Comparison of ENCODE assay signal across 9 cellular contexts in the genomic region with DNA sequence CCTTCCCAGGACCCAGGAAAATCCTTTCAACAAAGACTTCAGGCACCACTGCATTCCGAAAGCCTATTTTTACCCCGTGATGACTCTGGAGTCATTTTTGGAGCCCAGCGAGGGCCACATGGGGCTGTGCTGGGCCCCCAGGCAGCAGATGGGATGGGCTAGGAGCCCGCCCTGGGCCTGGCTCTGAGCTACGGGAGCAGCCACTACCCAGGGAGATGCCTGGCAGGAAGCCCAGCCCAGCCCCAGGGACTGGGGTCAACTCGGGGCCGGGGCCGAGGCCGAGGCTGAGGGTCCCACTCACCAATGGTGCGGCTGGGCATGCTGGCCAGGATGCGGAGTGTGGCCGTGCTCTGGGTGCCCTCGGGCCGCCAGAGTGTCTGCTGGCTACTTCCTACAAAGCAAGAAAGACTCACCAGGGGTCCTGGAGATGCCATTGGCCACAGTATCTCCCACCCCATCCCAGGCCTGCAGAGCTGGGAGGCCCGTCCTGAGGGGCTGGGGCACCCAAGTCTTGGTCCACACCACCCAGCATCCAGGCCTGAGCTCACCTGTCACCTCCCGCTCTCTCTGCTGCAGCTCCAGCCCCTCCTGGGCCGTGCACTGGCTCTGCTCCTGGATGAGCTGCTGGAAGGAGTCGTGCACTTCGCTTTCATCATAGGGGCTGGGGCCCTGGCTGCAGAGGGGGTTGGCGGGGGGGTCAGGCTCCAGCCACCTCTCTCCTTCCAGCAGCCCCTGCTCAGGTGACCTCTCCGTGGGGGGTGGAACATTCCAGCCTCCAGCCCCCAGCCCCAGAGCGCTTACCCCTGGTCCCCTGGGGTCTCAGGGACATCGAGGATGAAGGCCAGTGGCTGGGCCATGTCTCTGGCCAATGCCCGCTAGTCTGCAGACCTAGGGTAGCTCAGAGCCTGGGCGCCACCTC. TPM values are rescaled to one million over a fixed set of nuclear protein-coding genes. Genes with fewer than 3 reads are reported as not detected.
A peak's percentile ranks its signal among the peaks of the same experiment; 100 is the strongest.
DNase-seq lines count a peak whose midpoint lies in the region; ATAC-seq and TF ChIP-seq lines count a peak whose summit lies in the region.
"Had no signal": no experiment of that assay in that cellular context is flagged by ENCODE, and none has a peak within 500 bp of the region (broad histone marks: within the 10 kb centered on the region; RNA-seq: fewer than 3 reads in every experiment).

No MANE protein-coding gene starts in this region.

- peaks cover 29 to 51% (median 42%) of the 10 kb centered on the region in 11 experiments for H3K36me3 ChIP-seq in BLaER1 treated with 17β-estradiol and CSF1 and Interleukin-3, amounts not matched to agents 10 nM and 100 nM
- peaks cover 7 to 21% of the 10 kb centered on the region in 2 experiments; a peak in 2 of 3 replicates for H3K36me3 ChIP-seq in HEK293 (ENCODE audit: control insufficient read depth in 2 of 2, insufficient read depth in 1 of 2, low read length in 2 of 2)

- H3K9me3 Mint-ChIP-seq in activated naive CD8-positive, alpha-beta T cell treated with anti-CD3 and anti-CD28 coated beads for 36 hours, result no peaks in the 10 kb centered on the region
- H3K9me3 Mint-ChIP-seq in naive B cell, result no peaks in the 10 kb centered on the region

- H3K4me2 ChIP-seq in BLaER1 treated with 17β-estradiol and CSF1 and Interleukin-3, amounts not matched to agents 10 nM and 100 nM, result peak overlapping the region; percentile 94 to 100 (median 99)

- peak overlapping the region; percentile 90 for H3K4me3 Mint-ChIP-seq in activated naive CD8-positive, alpha-beta T cell treated with anti-CD3 and anti-CD28 coated beads for 36 hours
- H3K4me3 Mint-ChIP-seq in naive B cell, result peak overlapping the region in 7 of 8 donors; percentile 92 to 100 (median 95)

- H3K9ac ChIP-seq in BLaER1 treated with 17β-estradiol and CSF1 and Interleukin-3, amounts not matched to agents 10 nM and 100 nM, result peak overlapping the region; percentile 84 to 95 (median 91)

- no peak for ATAC-seq in naive B cell (ENCODE audit: low read depth in 2 of 2)
- ATAC-seq in GM18873 (IDR thresholded peaks at IDR 0.05; ENCODE audit: low FRiP score, unreplicated experiment), result no peak

- TF ChIP-seq CTCF in HEK293 (tag by site-specific recombination; IDR thresholded peaks at IDR 0.05), result no peak

- peak overlapping the region; percentile 85 to 95 (median 89); a peak in 21 of 22 replicates for H3K27ac ChIP-seq in BLaER1 treated with 17β-estradiol and CSF1 and Interleukin-3, amounts not matched to agents 10 nM and 100 nM
- H3K27ac ChIP-seq in HEK293 (ENCODE audit: extremely low read depth, low read depth, low read length), result no peak overlapping the region

- peaks cover 27 to 58% (median 37%) of the 10 kb centered on the region in 11 experiments for H4K20me1 ChIP-seq in BLaER1 treated with 17β-estradiol and CSF1 and Interleukin-3, amounts not matched to agents 10 nM and 100 nM

- POLR2A ChIA-PET in HEK293 (lab: Yijun Ruan, JAX), result interaction anchor here (0.5 to 0.9 kb wide), 2 partner anchors 13 to 25 kb away, joined by 5 to 9 read pairs; no protein-coding TSS in a partner anchor

- H3K27me3 Mint-ChIP-seq in activated naive CD8-positive, alpha-beta T cell treated with anti-CD3 and anti-CD28 coated beads for 36 hours, result no peaks in the 10 kb centered on the region
- no peaks in the 10 kb centered on the region for H3K27me3 Mint-ChIP-seq in naive B cell

- CTCF ChIA-PET in HEK293 (lab: Yijun Ruan, JAX), result interaction anchor here (0.6 to 2.2 kb wide), 9 partner anchors 10 to 1170 kb away, joined by 3 to 13 read pairs (median 3); partner anchors contain the start of genes AFMID and TK1

- H3K9me3 ChIP-seq in BLaER1 treated with 17β-estradiol and CSF1 and Interleukin-3, amounts not matched to agents 10 nM and 100 nM (replicated peaks in 1 of 11), result no peaks in the 10 kb centered on the region
- no peaks in the 10 kb centered on the region for H3K9me3 ChIP-seq in HEK293 (ENCODE audit: control insufficient read depth, insufficient read depth, low read depth, low read length)

- H3K27ac Mint-ChIP-seq in activated naive CD8-positive, alpha-beta T cell treated with anti-CD3 and anti-CD28 coated beads for 36 hours, result peak overlapping the region; percentile 86
- peak overlapping the region in 4 of 6 donors; percentile 63 to 97 (median 92) for H3K27ac Mint-ChIP-seq in naive B cell

- H3K4me3 ChIP-seq in BLaER1 treated with 17β-estradiol and CSF1 and Interleukin-3, amounts not matched to agents 10 nM and 100 nM, result peak overlapping the region; percentile 70 to 94 (median 88)
- no peak overlapping the region for H3K4me3 ChIP-seq in HEK293 (ENCODE audit: low read depth, low read length)

- H3K4me1 Mint-ChIP-seq in activated naive CD8-positive, alpha-beta T cell treated with anti-CD3 and anti-CD28 coated beads for 36 hours, result peaks cover 55% of the 10 kb centered on the region
- H3K4me1 Mint-ChIP-seq in naive B cell, result peaks cover 64 to 89% (median 65%) of the 10 kb centered on the region in 3 donors

- peaks cover 83 to 91% (median 85%) of the 10 kb centered on the region in 10 experiments for H3K4me1 ChIP-seq in BLaER1 treated with 17β-estradiol and CSF1 and Interleukin-3, amounts not matched to agents 10 nM and 100 nM
- peaks cover 6% of the 10 kb centered on the region; the same call in 1 of the 2 replicates for H3K4me1 ChIP-seq in HEK293 (ENCODE audit: control insufficient read depth, insufficient read depth, low read length)

- H3K27me3 ChIP-seq in BLaER1 treated with 17β-estradiol and CSF1 and Interleukin-3, amounts not matched to agents 10 nM and 100 nM, result no peaks in the 10 kb centered on the region

- H3K36me3 Mint-ChIP-seq in activated naive CD8-positive, alpha-beta T cell treated with anti-CD3 and anti-CD28 coated beads for 36 hours, result peaks cover 45% of the 10 kb centered on the region
- H3K36me3 Mint-ChIP-seq in naive B cell, result peaks cover 0 to 15% of the 10 kb centered on the region in 2 donors

- no peak for DNase-seq in activated naive CD8-positive, alpha-beta T cell treated with anti-CD3 and anti-CD28 coated beads for 36 hours
- DNase-seq in naive B cell (no peak), CD1c-positive myeloid dendritic cell (ENCODE audit: extremely low spot score) (no peak), UCSD-AML1 (lab: John Stamatoyannopoulos, UW; ENCODE audit: unreplicated experiment) (no peak), putamen (ENCODE audit: low spot score) (no peak)
- DNase-seq: DMS79 treated with DMSO at 0.1 percent for 48 hours had no signal

TF ChIP-seq in HEK293, 187 proteins besides CTCF, POLR2A, EP300 and RAD21:
- TF ChIP-seq KLF9 (tag by site-specific recombination; IDR thresholded peaks at IDR 0.05; ENCODE audit: low read depth) (no peak), PRDM1 (tag by site-specific recombination; IDR thresholded peaks at IDR 0.05) (no peak), ZIC2 (tag by site-specific recombination; IDR thresholded peaks at IDR 0.05) (peak; percentile 76), GLI4 (tag by site-specific recombination; IDR thresholded peaks at IDR 0.05) (no peak), ZBTB8A (tag by site-specific recombination; IDR thresholded peaks at IDR 0.05) (peak; percentile 64; the same call in 1 of the 2 replicates), ZSCAN23 (tag by site-specific recombination; IDR thresholded peaks at IDR 0.05) (no peak), ZNF433 (tag by site-specific recombination; IDR thresholded peaks at IDR 0.05; ENCODE audit: low read depth) (no peak), GLIS2 (tag by site-specific recombination; IDR thresholded peaks at IDR 0.05) (peak; percentile 14; the same call in 1 of the 2 replicates), ZNF623 (tag by site-specific recombination; IDR thresholded peaks at IDR 0.05) (no peak)
- TF ChIP-seq, protein P1, sequence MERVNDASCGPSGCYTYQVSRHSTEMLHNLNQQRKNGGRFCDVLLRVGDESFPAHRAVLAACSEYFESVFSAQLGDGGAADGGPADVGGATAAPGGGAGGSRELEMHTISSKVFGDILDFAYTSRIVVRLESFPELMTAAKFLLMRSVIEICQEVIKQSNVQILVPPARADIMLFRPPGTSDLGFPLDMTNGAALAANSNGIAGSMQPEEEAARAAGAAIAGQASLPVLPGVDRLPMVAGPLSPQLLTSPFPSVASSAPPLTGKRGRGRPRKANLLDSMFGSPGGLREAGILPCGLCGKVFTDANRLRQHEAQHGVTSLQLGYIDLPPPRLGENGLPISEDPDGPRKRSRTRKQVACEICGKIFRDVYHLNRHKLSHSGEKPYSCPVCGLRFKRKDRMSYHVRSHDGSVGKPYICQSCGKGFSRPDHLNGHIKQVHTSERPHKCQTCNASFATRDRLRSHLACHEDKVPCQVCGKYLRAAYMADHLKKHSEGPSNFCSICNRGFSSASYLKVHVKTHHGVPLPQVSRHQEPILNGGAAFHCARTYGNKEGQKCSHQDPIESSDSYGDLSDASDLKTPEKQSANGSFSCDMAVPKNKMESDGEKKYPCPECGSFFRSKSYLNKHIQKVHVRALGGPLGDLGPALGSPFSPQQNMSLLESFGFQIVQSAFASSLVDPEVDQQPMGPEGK (tag by site-specific recombination; IDR thresholded peaks at IDR 0.05), result 0 out of 2 replicates have a peak, but pooled peaks have one; percentile 14

RNA-seq across cellular contexts. Expression of gene TMC6, which starts 2.3 kb away (rescaled TPM):
- total RNA-seq in activated naive CD8-positive, alpha-beta T cell treated with anti-CD3 and anti-CD28 coated beads for 36 hours, result 100 to 1,000 TPM; 119 to 125 TPM
- 100 to 1,000 TPM in 5 of 6 donors, 10 to 100 TPM in 1; 84.9 to 170 (median 141) TPM for polyA plus RNA-seq in naive B cell (ENCODE audit: low read depth in 6 of 6)

RNA-seq across cellular contexts. Expression of gene TMC8, which starts 4.3 kb away (rescaled TPM):
- 100 to 1,000 TPM; 133 to 136 TPM for total RNA-seq in activated naive CD8-positive, alpha-beta T cell treated with anti-CD3 and anti-CD28 coated beads for 36 hours
- polyA plus RNA-seq in naive B cell (ENCODE audit: low read depth in 6 of 6), result 100 to 1,000 TPM in 1 of 6 donors, 10 to 100 TPM in 5; 26.2 to 103 (median 55.2) TPM

RNA-seq across cellular contexts. Expression of gene C17orf99, which starts 19.9 kb away (rescaled TPM):
- not detected for total RNA-seq in activated naive CD8-positive, alpha-beta T cell treated with anti-CD3 and anti-CD28 coated beads for 36 hours
- polyA plus RNA-seq in naive B cell (ENCODE audit: low read depth in 6 of 6), result under 1 TPM in 1 of 6 donors, not detected in 5; 0.42 TPM

RNA-seq across cellular contexts. Expression of gene SYNGR2, which starts 42.1 kb away (rescaled TPM):
- total RNA-seq in activated naive CD8-positive, alpha-beta T cell treated with anti-CD3 and anti-CD28 coated beads for 36 hours, result 100 to 1,000 TPM; 126 to 127 TPM
- 100 to 1,000 TPM; 490 to 908 (median 562) TPM for polyA plus RNA-seq in naive B cell (ENCODE audit: low read depth in 6 of 6)
